Comparison of ENCODE assay signal across 16 cellular contexts in genomic region chr6:163820745-163821456, GRCh38.
"Had no signal": no experiment of that assay in that cellular context is flagged by ENCODE, and none has a peak within 500 bp of the region (broad histone marks: within the 10 kb centered on the region; RNA-seq: fewer than 3 reads in every experiment).

No MANE protein-coding gene starts in this region.

- H3K36me3 ChIP-seq: cardiac muscle cell had no signal

- H3K4me1 Mint-ChIP-seq: activated naive CD8-positive, alpha-beta T cell treated with anti-CD3 and anti-CD28 coated beads, Interleukin-2, amount 10 ng/mL, durations not matched to agents 7 days and 5 days; immature natural killer cell; natural killer cell; stimulated activated naive CD8-positive, alpha-beta T cell treated with anti-CD3 and anti-CD28 coated beads, Interleukin-15, amount 100 ng/mL, for 72 hours had no signal

- H3K9me3 Mint-ChIP-seq: activated CD4-positive, alpha-beta memory T cell treated with anti-CD3 and anti-CD28 coated beads for 36 hours; activated naive CD8-positive, alpha-beta T cell treated with anti-CD3 and anti-CD28 coated beads, Interleukin-2, amount 10 ng/mL, durations not matched to agents 7 days and 5 days; natural killer cell had no signal

- H3K27ac ChIP-seq: cardiac muscle cell, epithelial cell of prostate, testis had no signal

- H3K27me3 Mint-ChIP-seq: activated naive CD8-positive, alpha-beta T cell treated with anti-CD3 and anti-CD28 coated beads, Interleukin-2, amount 10 ng/mL, durations not matched to agents 7 days and 5 days had no signal

- H3K4me3 Mint-ChIP-seq: activated CD4-positive, alpha-beta memory T cell treated with anti-CD3 and anti-CD28 coated beads for 36 hours; activated naive CD8-positive, alpha-beta T cell treated with anti-CD3 and anti-CD28 coated beads, Interleukin-2, amount 10 ng/mL, durations not matched to agents 7 days and 5 days; immature natural killer cell; natural killer cell; stimulated activated naive CD8-positive, alpha-beta T cell treated with anti-CD3 and anti-CD28 coated beads, Interleukin-15, amount 100 ng/mL, for 72 hours had no signal

- H3K4me3 ChIP-seq: cardiac muscle cell, testis had no signal

- ATAC-seq: natural killer cell; stimulated activated naive CD8-positive, alpha-beta T cell treated with anti-CD3 and anti-CD28 coated beads, Interleukin-15, amount 100 ng/mL, for 72 hours had no signal

- H3K27ac Mint-ChIP-seq: activated CD4-positive, alpha-beta memory T cell treated with anti-CD3 and anti-CD28 coated beads for 36 hours; activated naive CD8-positive, alpha-beta T cell treated with anti-CD3 and anti-CD28 coated beads, Interleukin-2, amount 10 ng/mL, durations not matched to agents 7 days and 5 days; immature natural killer cell; natural killer cell; stimulated activated naive CD8-positive, alpha-beta T cell treated with anti-CD3 and anti-CD28 coated beads, Interleukin-15, amount 100 ng/mL, for 72 hours had no signal

- H3K36me3 Mint-ChIP-seq: activated CD4-positive, alpha-beta memory T cell treated with anti-CD3 and anti-CD28 coated beads for 36 hours; activated naive CD8-positive, alpha-beta T cell treated with anti-CD3 and anti-CD28 coated beads, Interleukin-2, amount 10 ng/mL, durations not matched to agents 7 days and 5 days; immature natural killer cell; natural killer cell had no signal

- H3K9me3 ChIP-seq: testis had no signal

- DNase-seq: activated CD4-positive, alpha-beta memory T cell treated with anti-CD3 and anti-CD28 coated beads for 36 hours; activated CD4-positive, CD25-positive, alpha-beta regulatory T cell treated with anti-CD3 and anti-CD28 coated beads, Interleukin-2, amount 50 U/mL, for 72 hours; activated gamma-delta T cell treated with Interleukin-2 at 50 U/mL for 16 hours; activated naive CD8-positive, alpha-beta T cell treated with anti-CD3 and anti-CD28 coated beads, Interleukin-2, amount 10 ng/mL, durations not matched to agents 7 days and 5 days; activated T-cell treated with anti-CD3 and anti-CD28 coated beads, Interleukin-2, amount 50 U/mL, for 48 hours; cortex of kidney; effector CD8-positive, alpha-beta T cell; immature natural killer cell; natural killer cell; stimulated activated CD4-positive, alpha-beta T cell treated with anti-CD3 and anti-CD28 coated beads, Interleukin-15, amount 100 ng/mL, for 24 hours; stimulated activated CD4-positive, alpha-beta T cell treated with anti-CD3 and anti-CD28 coated beads, Interleukin-4, amount 100 ng/mL, for 24 hours; stimulated activated naive CD8-positive, alpha-beta T cell treated with anti-CD3 and anti-CD28 coated beads, Interleukin-15, amount 100 ng/mL, for 72 hours; T-helper 9 cell; testis had no signal

- H3K27me3 ChIP-seq: cardiac muscle cell, testis had no signal
